ENCODE assay signal across 8 cellular contexts in the genomic region with DNA sequence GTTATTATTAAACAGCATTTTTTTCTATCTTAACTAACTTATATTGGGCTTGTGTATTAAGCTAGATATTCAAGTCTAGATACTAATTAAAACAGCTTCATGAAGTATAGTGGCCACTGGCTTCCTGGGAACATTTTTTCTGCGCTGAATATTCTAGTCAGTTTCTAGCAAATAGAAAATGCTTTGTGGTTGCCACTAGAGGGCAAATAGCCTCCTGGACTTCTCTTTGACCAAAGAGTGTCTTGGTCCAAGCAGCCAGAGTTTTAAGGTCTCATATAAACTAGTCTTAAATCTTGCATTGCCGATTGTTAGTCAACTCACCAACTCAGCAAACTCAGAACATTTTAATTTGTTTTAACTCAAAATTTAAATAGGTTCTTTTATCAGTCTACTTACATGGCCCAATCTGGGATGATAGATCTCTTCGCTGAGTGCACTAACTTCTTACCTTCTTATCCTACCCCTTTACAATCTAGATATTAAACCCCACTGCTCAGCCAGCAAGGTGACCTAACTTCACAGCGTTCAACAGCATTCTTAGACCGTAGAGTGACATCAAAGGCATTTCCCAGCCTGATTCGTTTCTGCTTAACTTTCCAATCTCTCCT. TPM values are rescaled to one million over a fixed set of nuclear protein-coding genes. Genes with fewer than 3 reads are reported as not detected.
DNase-seq lines count a peak whose midpoint lies in the region; ATAC-seq and TF ChIP-seq lines count a peak whose summit lies in the region.

No MANE protein-coding gene starts in this region.

- H3K79me2 ChIP-seq in KMS-11 (ENCODE audit: insufficient read depth, low read depth): no peaks in the 10 kb centered on the region

- no peak for TF ChIP-seq POLR2A in breast epithelium (IDR thresholded peaks at IDR 0.05)

- H3K9me3 ChIP-seq in breast epithelium: no peaks in the 10 kb centered on the region

- H4K20me1 ChIP-seq in KMS-11 (ENCODE audit: insufficient read depth): no peaks in the 10 kb centered on the region

- no peak overlapping the region for H3K27ac ChIP-seq in KMS-11
- no peak overlapping the region for H3K27ac ChIP-seq in breast epithelium

- peak; percentile 45; the same call in 1 of the 2 replicates for TF ChIP-seq CTCF in KMS-11 (conservative IDR thresholded peaks at IDR 0.05; ENCODE audit: low read depth, low read length)
- peak; percentile 43 to 53 (median 50) for TF ChIP-seq CTCF in breast epithelium (IDR thresholded peaks at IDR 0.05)

- H3K4me3 ChIP-seq in KMS-11 (IDR thresholded peaks at IDR 0.05; ENCODE audit: insufficient read depth, low read depth, low read length) (no peak overlapping the region), breast epithelium (no peak overlapping the region)

- intact Hi-C loops in breast epithelium (cut with DNase I; ENCODE audit: low total_unique reads): no loop called here

- H2AFZ ChIP-seq in KMS-11 (ENCODE audit: low read depth): no peak overlapping the region

- H3K27me3 ChIP-seq in KMS-11 (ENCODE audit: insufficient read depth, low read depth) (no peaks in the 10 kb centered on the region), breast epithelium (no peaks in the 10 kb centered on the region)

- ATAC-seq in HG02588 (IDR thresholded peaks at IDR 0.05; ENCODE audit: unreplicated experiment) (no peak), HG03520 (IDR thresholded peaks at IDR 0.05; ENCODE audit: unreplicated experiment) (no peak)

- H3K9ac ChIP-seq in KMS-11: no peak overlapping the region

- peak; percentile 64 for DNase-seq in ELR (ENCODE audit: low read depth)
- no peak for DNase-seq in breast epithelium (ENCODE audit: low spot score in 2 of 2)
- DNase-seq in lung microvascular endothelial cell (ENCODE audit: low read depth in 2 of 2): peak; percentile 41 to 48
- DNase-seq in stimulated activated CD8-positive, alpha-beta memory T cell treated with anti-CD3 and anti-CD28 coated beads, Interleukin-4, amount 100 ng/mL, for 48 hours: no peak
- no peak for DNase-seq in stimulated activated CD4-positive, alpha-beta T cell treated with anti-CD3 and anti-CD28 coated beads, Interleukin-4, amount 100 ng/mL, for 1 hour

- H3K36me3 ChIP-seq in KMS-11 (ENCODE audit: insufficient read depth): no peaks in the 10 kb centered on the region
- H3K36me3 ChIP-seq in breast epithelium: no peaks in the 10 kb centered on the region

- H3K4me1 ChIP-seq in KMS-11 (ENCODE audit: low read depth, poor library complexity, severe bottlenecking) (no peaks in the 10 kb centered on the region), breast epithelium (no peaks in the 10 kb centered on the region)

- no peak overlapping the region for H3K4me2 ChIP-seq in KMS-11

RNA-seq across cellular contexts. Expression of a gene that starts 24.6 kb away (rescaled TPM):
- total RNA-seq in breast epithelium: 10 to 100 TPM; 45.9 to 92.9 (median 57.1) TPM
- total RNA-seq in lung microvascular endothelial cell: 0.22 and 0.60 TPM in 2 replicates

Comparison
In these comparisons a context has a peak if more than half of its experiments do, and no peak if none do; other contexts are left out.
1. DNase-seq: peak in ELR (single experiment) and lung microvascular endothelial cell (2 of 2); none in breast epithelium (0 of 2), stimulated activated CD8-positive, alpha-beta memory T cell treated with anti-CD3 and anti-CD28 coated beads, Interleukin-4, amount 100 ng/mL, for 48 hours (single experiment) and stimulated activated CD4-positive, alpha-beta T cell treated with anti-CD3 and anti-CD28 coated beads, Interleukin-4, amount 100 ng/mL, for 1 hour (single experiment).
2. RNA of a gene that starts 24.6 kb away (total RNA-seq): 45.9 to 92.9 TPM in breast epithelium; 0.22 to 0.60 TPM in lung microvascular endothelial cell; every median in the first group is over 10 times any median in the second.